Comparison of ENCODE assay signal across 26 cellular contexts in genomic region chr7:116540743-116541142, GRCh38. TPM values are rescaled to one million over a fixed set of nuclear protein-coding genes. Genes with fewer than 3 reads are reported as not detected.
DNase-seq lines count a peak whose midpoint lies in the region; ATAC-seq and TF ChIP-seq lines count a peak whose summit lies in the region.
"Had no signal": no experiment of that assay in that cellular context is flagged by ENCODE, and none has a peak within 500 bp of the region (broad histone marks: within the 10 kb centered on the region; RNA-seq: fewer than 3 reads in every experiment).

No MANE protein-coding gene starts in this region.

- TF ChIP-seq CTCF in Caco-2 (IDR thresholded peaks at IDR 0.05; ENCODE audit: insufficient read depth in 1 of 2, low read depth in 1 of 2, low read length in 1 of 2, severe bottlenecking in 1 of 2, unreplicated experiment in 1 of 2) (no peak), IMR-90 (conservative IDR thresholded peaks at IDR 0.05; ENCODE audit: low read depth, low read length) (no peak), chondrocyte (IDR thresholded peaks at IDR 0.05) (no peak), osteocyte (IDR thresholded peaks at IDR 0.05) (no peak), GM23338 (conservative IDR thresholded peaks at IDR 0.05; ENCODE audit: low read depth in 2 of 2) (no peak)

- H3K27me3 ChIP-seq in Caco-2 (replicated peaks; ENCODE audit: control insufficient read depth, insufficient read depth, low read length) = no peaks in the 10 kb centered on the region
- no peaks in the 10 kb centered on the region for H3K27me3 ChIP-seq in IMR-90 (ENCODE audit: control insufficient read depth, insufficient read depth, low read length)
- H3K27me3 ChIP-seq in GM23338 (ENCODE audit: insufficient read depth) = no peaks in the 10 kb centered on the region
- H3K27me3 ChIP-seq: esophagus squamous epithelium, pancreas, testis had no signal

- H3K9me1 ChIP-seq in IMR-90 (ENCODE audit: insufficient read depth, low read length) = peaks cover 32% of the 10 kb centered on the region

- no TSS peak for BruUV-seq in Caco-2 (replicated peaks; lab: Mats Ljungman, UMichigan)
- BruUV-seq in IMR-90 (replicated peaks; lab: Mats Ljungman, UMichigan) = no TSS peak

- no peak overlapping the region for H3K4me3 ChIP-seq in Caco-2 (ENCODE audit: low read depth, low read length)
- H3K4me3 ChIP-seq in IMR-90 (ENCODE audit: insufficient read depth, low read depth, low read length) = no peak overlapping the region
- no peak overlapping the region for H3K4me3 ChIP-seq in GM23338
- H3K4me3 ChIP-seq: esophagus squamous epithelium, pancreas, testis had no signal

- no peaks in the 10 kb centered on the region for H3K36me3 ChIP-seq in Caco-2 (ENCODE audit: control insufficient read depth, insufficient read depth, low read length)
- peaks cover 32% of the 10 kb centered on the region for H3K36me3 ChIP-seq in IMR-90 (ENCODE audit: control insufficient read depth, insufficient read depth, low read length)
- no peaks in the 10 kb centered on the region for H3K36me3 ChIP-seq in GM23338 (ENCODE audit: insufficient read depth)
- H3K36me3 ChIP-seq: pancreas had no signal

- H3K56ac ChIP-seq in IMR-90 (ENCODE audit: extremely low read depth, insufficient read depth, low read length) = no peak overlapping the region

- no peak for ATAC-seq in IMR-90 (ENCODE audit: low read depth)
- no peak for ATAC-seq in GM23338
- ATAC-seq: activated CD8-positive, alpha-beta memory T cell treated with anti-CD3 and anti-CD28 coated beads, Interleukin-2, amount 10 ng/mL, durations not matched to agents 7 days and 5 days; natural killer cell treated with Interleukin-12 subunit alpha and Interleukin-12 subunit beta and Interleukin-15 and Interleukin-18, amount 100 ng/mL, for 72 hours; pancreas; stimulated activated effector memory CD8-positive, alpha-beta T cell treated with anti-CD3 and anti-CD28 coated beads, Interleukin-12 subunit alpha, Interleukin-12 subunit beta, amount 100 ng/mL, for 72 hours had no signal

- no peaks in the 10 kb centered on the region for H3K27me3 Mint-ChIP-seq in Caco-2 (ENCODE audit: insufficient read depth, unreplicated experiment)
- no peaks in the 10 kb centered on the region for H3K27me3 Mint-ChIP-seq in chondrocyte (ENCODE audit: low read depth)
- H3K27me3 Mint-ChIP-seq in osteocyte (ENCODE audit: unreplicated experiment) = no peaks in the 10 kb centered on the region
- H3K27me3 Mint-ChIP-seq in GM23338 (ENCODE audit: insufficient read depth, low read depth, poor library complexity) = no peaks in the 10 kb centered on the region

- H3K4me1 Mint-ChIP-seq in Caco-2 (ENCODE audit: low read depth, unreplicated experiment) = peaks cover 13% of the 10 kb centered on the region
- H3K4me1 Mint-ChIP-seq in chondrocyte (ENCODE audit: low read depth) = peaks cover 61% of the 10 kb centered on the region
- peaks cover 73% of the 10 kb centered on the region for H3K4me1 Mint-ChIP-seq in osteocyte (ENCODE audit: unreplicated experiment)
- no peaks in the 10 kb centered on the region for H3K4me1 Mint-ChIP-seq in GM23338
- H3K4me1 Mint-ChIP-seq: CD4-positive, CD25-positive, alpha-beta regulatory T cell; stimulated activated effector memory CD8-positive, alpha-beta T cell treated with anti-CD3 and anti-CD28 coated beads, Interleukin-12 subunit alpha, Interleukin-12 subunit beta, amount 100 ng/mL, for 72 hours had no signal

- H3K23ac ChIP-seq in IMR-90 (ENCODE audit: low read depth, low read length) = peak overlapping the region; percentile 66; the same call in 1 of the 2 replicates

- no peak overlapping the region for H4K91ac ChIP-seq in IMR-90 (ENCODE audit: insufficient read depth, low read depth, low read length)

- H3K9me3 ChIP-seq in Caco-2 = no peaks in the 10 kb centered on the region
- no peaks in the 10 kb centered on the region for H3K9me3 ChIP-seq in IMR-90 (ENCODE audit: control insufficient read depth, insufficient read depth, low read length)
- H3K9me3 ChIP-seq: esophagus squamous epithelium, pancreas, testis had no signal

- H4K20me1 ChIP-seq in IMR-90 (ENCODE audit: insufficient read depth, low read length) = peaks cover 39% of the 10 kb centered on the region; the same call in 1 of the 2 replicates
- H4K20me1 ChIP-seq in GM23338 (replicated peaks; ENCODE audit: insufficient read depth) = no peaks in the 10 kb centered on the region

- no peak overlapping the region for H3K4me3 Mint-ChIP-seq in Caco-2 (ENCODE audit: unreplicated experiment)
- H3K4me3 Mint-ChIP-seq in chondrocyte (ENCODE audit: unreplicated experiment) = no peak overlapping the region
- H3K4me3 Mint-ChIP-seq in osteocyte (ENCODE audit: unreplicated experiment) = no peak overlapping the region
- H3K4me3 Mint-ChIP-seq in GM23338 = no peak overlapping the region
- H3K4me3 Mint-ChIP-seq: activated CD8-positive, alpha-beta memory T cell treated with anti-CD3 and anti-CD28 coated beads, Interleukin-2, amount 10 ng/mL, durations not matched to agents 7 days and 5 days; CD4-positive, CD25-positive, alpha-beta regulatory T cell; mesothelial cell of epicardium; natural killer cell treated with Interleukin-12 subunit alpha and Interleukin-12 subunit beta and Interleukin-15 and Interleukin-18, amount 100 ng/mL, for 72 hours; stimulated activated effector memory CD8-positive, alpha-beta T cell treated with anti-CD3 and anti-CD28 coated beads, Interleukin-12 subunit alpha, Interleukin-12 subunit beta, amount 100 ng/mL, for 72 hours had no signal

- H3K27ac ChIP-seq in IMR-90 (ENCODE audit: insufficient read depth, low read length) (no peak overlapping the region; the same call in 1 of the 2 replicates), GM23338 (ENCODE audit: low read depth) (no peak overlapping the region)
- H3K27ac ChIP-seq: pancreas, testis had no signal

- no peak overlapping the region for H2AFZ ChIP-seq in IMR-90 (replicated peaks; ENCODE audit: low read length, poor library complexity)
- H2AFZ ChIP-seq in GM23338 = no peak overlapping the region

- H3K79me2 ChIP-seq in GM23338 (replicated peaks; ENCODE audit: insufficient read depth) = no peaks in the 10 kb centered on the region

- no peak for TF ChIP-seq POLR2A in IMR-90 (IDR thresholded peaks at IDR 0.05; ENCODE audit: low read depth, low read length)

- H3K9me2 ChIP-seq in GM23338 (ENCODE audit: insufficient read depth) = no peaks in the 10 kb centered on the region

- POLR2A ChIA-PET in Caco-2 (lab: Charles Lee) (no interaction called here), IMR-90 (lab: Charles Lee; ENCODE audit: unreplicated experiment) (no interaction called here)

- intact Hi-C loops in Caco-2 (cut with micrococcal nuclease; ENCODE audit: unreplicated experiment) (no loop called here), IMR-90 (cut with micrococcal nuclease) (loop anchor here (5.0 kb wide), 1 partner anchor 47 kb away; no protein-coding TSS in a partner anchor)

- H3K9ac ChIP-seq in IMR-90 (ENCODE audit: low read depth, low read length) = no peak overlapping the region

- H3K79me1 ChIP-seq in IMR-90 (ENCODE audit: low read depth in 1 of 2, low read length in 2 of 2) = peaks cover 30 to 76% of the 10 kb centered on the region in 2 experiments

- TF ChIP-seq RAD21 in IMR-90 (IDR thresholded peaks at IDR 0.05; ENCODE audit: low read length) = no peak

- H3K9me3 Mint-ChIP-seq in Caco-2 (ENCODE audit: unreplicated experiment) = peaks cover 10% of the 10 kb centered on the region
- H3K9me3 Mint-ChIP-seq in chondrocyte (ENCODE audit: low read depth) = no peaks in the 10 kb centered on the region
- H3K9me3 Mint-ChIP-seq in osteocyte (ENCODE audit: unreplicated experiment) = no peaks in the 10 kb centered on the region
- no peaks in the 10 kb centered on the region; the same call in 2 of the 3 replicates for H3K9me3 Mint-ChIP-seq in GM23338
- H3K9me3 Mint-ChIP-seq: natural killer cell treated with Interleukin-12 subunit alpha and Interleukin-12 subunit beta and Interleukin-15 and Interleukin-18, amount 100 ng/mL, for 72 hours; stimulated activated effector memory CD8-positive, alpha-beta T cell treated with anti-CD3 and anti-CD28 coated beads, Interleukin-12 subunit alpha, Interleukin-12 subunit beta, amount 100 ng/mL, for 72 hours had no signal

- 0 out of 2 replicates have a peak overlapping the region, but pooled peaks have one; percentile 5 for H2AK5ac ChIP-seq in IMR-90 (ENCODE audit: low read depth, low read length)

- H2BK120ac ChIP-seq in IMR-90 (ENCODE audit: low read depth, low read length) = 0 out of 2 replicates have a peak overlapping the region, but pooled peaks have one; percentile 64

- peaks cover 25% of the 10 kb centered on the region for H3K4me1 ChIP-seq in Caco-2
- H3K4me1 ChIP-seq in IMR-90 (ENCODE audit: control insufficient read depth, insufficient read depth, low read length) = peaks cover 32% of the 10 kb centered on the region
- H3K4me1 ChIP-seq in GM23338 (ENCODE audit: insufficient read depth) = no peaks in the 10 kb centered on the region
- H3K4me1 ChIP-seq: pancreas, testis had no signal

- DNase-seq in Caco-2 (no peak), IMR-90 (peak; percentile 55), chondrocyte (ENCODE audit: low spot score) (no peak), osteocyte (ENCODE audit: extremely low spot score, unreplicated experiment) (no peak), NCI-H748 treated with DMSO at 0.1 percent for 48 hours (lab: John Stamatoyannopoulos, UW) (no peak), GM23338 (ENCODE audit: low spot score) (no peak), MV-4-11 (lab: John Stamatoyannopoulos, UW) (no peak), mesenteric fat pad (ENCODE audit: low spot score) (no peak)
- DNase-seq: activated CD4-positive, alpha-beta T cell treated with anti-CD3 and anti-CD28 coated beads for 48 hours; activated CD8-positive, alpha-beta memory T cell treated with anti-CD3 and anti-CD28 coated beads, Interleukin-2, amount 10 ng/mL, durations not matched to agents 7 days and 5 days; activated naive CD4-positive, alpha-beta T cell treated with anti-CD3 and anti-CD28 coated beads, Interleukin-2, amount 50 U/mL, for 16 hours; aorta; CD4-positive, CD25-positive, alpha-beta regulatory T cell; effector CD8-positive, alpha-beta T cell; esophagus squamous epithelium; H7; NCI-H1694 treated with DMSO at 0.1 percent for 48 hours; NCI-H69; pancreas; SIG-M5; stimulated activated CD4-positive, alpha-beta T cell treated with anti-CD3 and anti-CD28 coated beads, Interleukin-1b, Interleukin-23, amount 100 ng/mL, for 48 hours; T-helper 1 cell; testis had no signal

- 0 out of 4 replicates have a peak overlapping the region, but pooled peaks of 1 of the 2 experiments have one; percentile 35 for H4K8ac ChIP-seq in IMR-90 (ENCODE audit: low read depth in 2 of 2, low read length in 2 of 2)

- H2BK5ac ChIP-seq in IMR-90 (ENCODE audit: low read depth, low read length, poor library complexity, severe bottlenecking) = peak overlapping the region; percentile 95

- dilution Hi-C loops in IMR-90 (cut with HindIII; ENCODE audit: low sequenced_read_pairs, unreplicated experiment) = no loop called here

- H2AK9ac ChIP-seq in IMR-90 (replicated peaks; ENCODE audit: low read depth, low read length, poor library complexity) = no peak overlapping the region

- no peak overlapping the region for H4K5ac ChIP-seq in IMR-90 (ENCODE audit: low read depth, low read length)

- in situ Hi-C loops in IMR-90 (cut with MboI; ENCODE audit: low sequenced_read_pairs) = no loop called here

- peak overlapping the region; percentile 68; the same call in 1 of the 2 replicates for H2BK20ac ChIP-seq in IMR-90 (ENCODE audit: low read depth, low read length)

- CTCF ChIA-PET in Caco-2 (lab: Charles Lee) (no interaction called here), IMR-90 (lab: Yijun Ruan, JAX) (no interaction called here)

- H3K36me3 Mint-ChIP-seq in Caco-2 (ENCODE audit: insufficient read depth, unreplicated experiment) = no peaks in the 10 kb centered on the region
- peaks cover 31% of the 10 kb centered on the region for H3K36me3 Mint-ChIP-seq in chondrocyte (ENCODE audit: low read depth)
- H3K36me3 Mint-ChIP-seq in osteocyte (ENCODE audit: unreplicated experiment) = peaks cover 66% of the 10 kb centered on the region
- H3K36me3 Mint-ChIP-seq in GM23338 (ENCODE audit: low read depth) = no peaks in the 10 kb centered on the region
- H3K36me3 Mint-ChIP-seq: activated CD8-positive, alpha-beta memory T cell treated with anti-CD3 and anti-CD28 coated beads, Interleukin-2, amount 10 ng/mL, durations not matched to agents 7 days and 5 days; CD4-positive, CD25-positive, alpha-beta regulatory T cell; natural killer cell treated with Interleukin-12 subunit alpha and Interleukin-12 subunit beta and Interleukin-15 and Interleukin-18, amount 100 ng/mL, for 72 hours; stimulated activated effector memory CD8-positive, alpha-beta T cell treated with anti-CD3 and anti-CD28 coated beads, Interleukin-12 subunit alpha, Interleukin-12 subunit beta, amount 100 ng/mL, for 72 hours had no signal

- peak overlapping the region; percentile 67; the same call in 1 of the 3 replicates for H2BK15ac ChIP-seq in IMR-90 (ENCODE audit: low read depth, low read length)

- H3F3A ChIP-seq in GM23338 (replicated peaks; ENCODE audit: low read depth) = no peaks in the 10 kb centered on the region

- H3K4me2 ChIP-seq in IMR-90 (ENCODE audit: low read depth, low read length) (no peak overlapping the region), GM23338 (no peak overlapping the region)

- peak overlapping the region; percentile 20; the same call in 1 of the 2 replicates for H3K4ac ChIP-seq in IMR-90 (ENCODE audit: low read depth, low read length)

- 0 out of 2 replicates have a peak overlapping the region, but pooled peaks have one; percentile 64 for H3K14ac ChIP-seq in IMR-90 (replicated peaks; ENCODE audit: low read depth, low read length)

- H3K27ac Mint-ChIP-seq in Caco-2 (ENCODE audit: unreplicated experiment) = peak overlapping the region; percentile 14
- peak overlapping the region; percentile 80 for H3K27ac Mint-ChIP-seq in chondrocyte (ENCODE audit: unreplicated experiment)
- peak overlapping the region; percentile 58 for H3K27ac Mint-ChIP-seq in osteocyte (ENCODE audit: unreplicated experiment)
- no peak overlapping the region for H3K27ac Mint-ChIP-seq in GM23338
- H3K27ac Mint-ChIP-seq: activated CD8-positive, alpha-beta memory T cell treated with anti-CD3 and anti-CD28 coated beads, Interleukin-2, amount 10 ng/mL, durations not matched to agents 7 days and 5 days; CD4-positive, CD25-positive, alpha-beta regulatory T cell; mesothelial cell of epicardium; natural killer cell treated with Interleukin-12 subunit alpha and Interleukin-12 subunit beta and Interleukin-15 and Interleukin-18, amount 100 ng/mL, for 72 hours; stimulated activated effector memory CD8-positive, alpha-beta T cell treated with anti-CD3 and anti-CD28 coated beads, Interleukin-12 subunit alpha, Interleukin-12 subunit beta, amount 100 ng/mL, for 72 hours had no signal

- H3K18ac ChIP-seq in IMR-90 (ENCODE audit: low read depth, low read length) = peak overlapping the region; percentile 68; the same call in 1 of the 2 replicates

RNA-seq across cellular contexts. Expression of gene CAV1, which starts 15.9 kb away (rescaled TPM):
- total RNA-seq in Caco-2 (2022) (4.9 and 6.0 TPM in 2 replicates), IMR-90 (2012; rRNA removed) (1,496 and 1,592 TPM in 2 replicates), chondrocyte (230 to 297 TPM (median 296 TPM) in 3 replicates), osteocyte (492 and 502 TPM in 2 replicates), mesenteric fat pad (473 TPM)
- polyA plus RNA-seq in IMR-90 (2012; rRNA removed) (1,549 and 1,808 TPM in 2 replicates), GM23338 (2016; fragmentation: Nextera tagmentation; extraction: Ambion mirVana) (16.0 and 21.1 TPM in 2 replicates)
- 1,102 and 4,328 TPM in 2 replicates for polyA plus RNA-seq in IMR-90 (2012; cell fraction: cytosol; rRNA removed)
- polyA plus RNA-seq in IMR-90 (2012; cell fraction: nucleus; rRNA removed; ENCODE audit: low replicate concordance) = 319 and 633 TPM in 2 replicates
- 16.0 and 22.5 TPM in 2 replicates for total RNA-seq in GM23338 (2014; rRNA removed; shearing (Covaris generic))
- total RNA-seq: CD4-positive, CD25-positive, alpha-beta regulatory T cell; natural killer cell treated with Interleukin-12 subunit alpha and Interleukin-12 subunit beta and Interleukin-15 and Interleukin-18, amount 100 ng/mL, for 72 hours had no signal

RNA-seq across cellular contexts. Expression of gene CAV2, which starts 41.2 kb away (rescaled TPM):
- total RNA-seq in Caco-2 (2022) = 17.6 and 18.1 TPM in 2 replicates
- 199 and 217 TPM in 2 replicates for total RNA-seq in IMR-90 (2012; rRNA removed)
- 217 and 265 TPM in 2 replicates for polyA plus RNA-seq in IMR-90 (2012; rRNA removed)
- polyA plus RNA-seq in IMR-90 (2012; cell fraction: cytosol; rRNA removed) = 110 and 169 TPM in 2 replicates
- 42.8 and 115 TPM in 2 replicates for polyA plus RNA-seq in IMR-90 (2012; cell fraction: nucleus; rRNA removed; ENCODE audit: low replicate concordance)
- 82.1 to 127 TPM (median 116 TPM) in 3 replicates for total RNA-seq in chondrocyte
- total RNA-seq in osteocyte = 81.6 and 86.8 TPM in 2 replicates
- 3.5 and 6.6 TPM in 2 replicates for total RNA-seq in GM23338 (2014; rRNA removed; shearing (Covaris generic))
- 4.2 and 5.4 TPM in 2 replicates for polyA plus RNA-seq in GM23338 (2016; fragmentation: Nextera tagmentation; extraction: Ambion mirVana)
- 170 TPM for total RNA-seq in mesenteric fat pad
- total RNA-seq: CD4-positive, CD25-positive, alpha-beta regulatory T cell; natural killer cell treated with Interleukin-12 subunit alpha and Interleukin-12 subunit beta and Interleukin-15 and Interleukin-18, amount 100 ng/mL, for 72 hours had no signal
- polyA plus RNA-seq: CD4-positive, CD25-positive, alpha-beta regulatory T cell had no signal
